ENCODE assay signal across 24 cellular contexts in the genomic region with DNA sequence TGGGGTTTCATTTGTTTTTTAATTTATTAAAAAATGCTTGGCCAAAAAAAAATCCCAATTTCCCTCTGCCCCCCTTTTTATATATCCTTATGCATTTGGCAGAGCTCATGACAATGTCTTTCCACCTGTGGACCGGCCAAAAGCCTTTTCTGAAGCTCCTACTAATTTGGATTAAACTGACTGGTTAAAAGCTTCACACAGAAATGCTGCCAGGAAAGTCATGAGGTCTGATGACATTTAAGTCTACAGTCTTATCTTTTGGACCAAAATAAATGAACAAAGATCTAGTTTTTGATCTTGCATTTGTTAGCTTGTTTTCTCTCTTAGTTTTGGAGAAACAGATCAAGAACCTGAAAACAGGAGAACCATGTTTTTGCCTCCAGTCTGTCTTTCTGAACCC.
DNase-seq lines count a peak whose midpoint lies in the region; ATAC-seq, FAIRE-seq and TF ChIP-seq lines count a peak whose summit lies in the region.
"Had no signal": no experiment of that assay in that cellular context is flagged by ENCODE, and none has a peak within 500 bp of the region (broad histone marks: within the 10 kb centered on the region; RNA-seq: fewer than 3 reads in every experiment).

No MANE protein-coding gene starts in this region.

- FAIRE-seq in K562 (lab: Jason Lieb, UNC) = no peak
- FAIRE-seq: A204.1, GM12891, GM18507, H54, HTR-8/SVneo had no signal

- TF ChIP-seq CTCF in K562 (IDR thresholded peaks at IDR 0.05 in 2 of 3, conservative IDR thresholded peaks at IDR 0.05 in 1 of 3; ENCODE audit: insufficient read depth in 2 of 3, low read depth in 1 of 3, low read length in 3 of 3) (no peak), right lobe of liver (IDR thresholded peaks at IDR 0.05) (no peak)

- H3K9me1 ChIP-seq in K562 (ENCODE audit: control insufficient read depth, insufficient read depth, low read length) = no peaks in the 10 kb centered on the region

- TF ChIP-seq RAD21 in K562 (CRISPR knock-in tag; conservative IDR thresholded peaks at IDR 0.05 in 1 of 2, IDR thresholded peaks at IDR 0.05 in 1 of 2) = no peak

- ATAC-seq in K562 (no peak), right lobe of liver (peak in 3 of 4 donors; percentile 18 to 52 (median 40)), HG03039 (IDR thresholded peaks at IDR 0.05; ENCODE audit: unreplicated experiment) (no peak)
- ATAC-seq: GM23338, HCT116 had no signal

- CTCF ChIA-PET in K562 (lab: Yijun Ruan, JAX; ENCODE audit: low intra/inter-chr PET ratio) = no interaction called here

- H3K27me3 ChIP-seq in K562 (ENCODE audit: control insufficient read depth in 2 of 2, insufficient read depth in 2 of 2, low read length in 2 of 2) (no peaks in the 10 kb centered on the region), right lobe of liver (no peaks in the 10 kb centered on the region)
- H3K27me3 ChIP-seq: BE2C had no signal

- POLR2A ChIA-PET in K562 (lab: Yijun Ruan, JAX) = interaction anchor here (1.5 to 6.2 kb wide), 3 partner anchors 9 to 57 kb away, joined by 4 to 40 read pairs (median 5); no protein-coding TSS in a partner anchor

- no peak for TF ChIP-seq EP300 in K562 (IDR thresholded peaks at IDR 0.05; ENCODE audit: low read length)

- no peak overlapping the region for H3K4me2 ChIP-seq in K562 (ENCODE audit: insufficient read depth, low read length)
- H3K4me2 ChIP-seq: GM23338 had no signal

- no peaks in the 10 kb centered on the region for H3K9me3 ChIP-seq in K562 (replicated peaks; ENCODE audit: control insufficient read depth, insufficient read depth, low read depth, low read length)
- no peaks in the 10 kb centered on the region for H3K9me3 ChIP-seq in right lobe of liver
- H3K9me3 ChIP-seq: BE2C had no signal

- DNase-seq in K562 (ENCODE audit: extremely low read depth in 1 of 4, low spot score in 3 of 4) (no peak), erythroblast (lab: John Stamatoyannopoulos, UW) (peak; percentile 42 to 49), right lobe of liver (peak in 1 of 3 donors; percentile 57), NCI-H345 treated with DMSO at 0.1 percent for 48 hours (lab: John Stamatoyannopoulos, UW; ENCODE audit: unreplicated experiment) (no peak), superior temporal gyrus (ENCODE audit: extremely low spot score) (no peak)
- DNase-seq: ACHN; BE2C; C1 segment of cervical spinal cord; CD4-positive, CD25-positive, alpha-beta regulatory T cell; CD8-positive, alpha-beta memory T cell; COR-L47; DMS 273 treated with DMSO at 0.1 percent for 48 hours; DMS53; DND-41; EL; HFFc6 had no signal

- in situ Hi-C loops in K562 (cut with MboI) = no loop called here

- intact Hi-C loops in K562 (cut with micrococcal nuclease) = loop anchor here (5.0 kb wide), 1 partner anchor 120 kb away; no protein-coding TSS in a partner anchor
- intact Hi-C loops in right lobe of liver (cut with DNase I) = no loop called here

- no peak overlapping the region for H3K4me3 ChIP-seq in K562
- no peak overlapping the region for H3K4me3 ChIP-seq in right lobe of liver
- H3K4me3 ChIP-seq: GM23338 had no signal

- no peak overlapping the region for H3K9ac ChIP-seq in K562 (ENCODE audit: insufficient read depth in 1 of 2, low read depth in 2 of 2, low read length in 2 of 2)

- H3K79me2 ChIP-seq in K562 (ENCODE audit: control insufficient read depth, insufficient read depth, low read length) = no peaks in the 10 kb centered on the region

- 73% methylated on average over 1 of the region's 1 CpG for WGBS in K562 (ENCODE audit: insufficient coverage, low coverage, missing lambda C conversion rate)
- 32% methylated on average over 1 of the region's 1 CpG for WGBS in right lobe of liver (ENCODE audit: insufficient coverage, low coverage, low lambda C conversion rate, missing lambda C conversion rate)

- H3K4me1 ChIP-seq in K562 (replicated peaks in 1 of 2; ENCODE audit: control insufficient read depth in 2 of 2, insufficient read depth in 2 of 2, low read length in 2 of 2) (peaks cover 9 to 61% of the 10 kb centered on the region in 2 experiments), right lobe of liver (peaks cover 0 to 40% (median 12%) of the 10 kb centered on the region in 4 donors)

- TF ChIP-seq POLR2A in K562 (conservative IDR thresholded peaks at IDR 0.05) = no peak
- no peak for TF ChIP-seq POLR2A in erythroblast (IDR thresholded peaks at IDR 0.05; ENCODE audit: low read length)
- TF ChIP-seq POLR2A in right lobe of liver (IDR thresholded peaks at IDR 0.05) = no peak

- H3K36me3 ChIP-seq in K562 (ENCODE audit: control insufficient read depth, insufficient read depth, low read length) (peaks cover 32% of the 10 kb centered on the region), right lobe of liver (peaks cover 0 to 7% (median 3%) of the 10 kb centered on the region in 4 donors)

- H3K27ac ChIP-seq in K562 (ENCODE audit: extremely low read depth, low read depth, low read length) (no peak overlapping the region), right lobe of liver (peak overlapping the region; percentile 28 to 86 (median 80))

- no TSS peak for BruUV-seq in K562 (replicated peaks; lab: Mats Ljungman, UMichigan)

- H2AFZ ChIP-seq in K562 (ENCODE audit: low read depth, low read length) = no peak overlapping the region
- H2AFZ ChIP-seq: GM23338 had no signal

- no peaks in the 10 kb centered on the region for H4K20me1 ChIP-seq in K562 (replicated peaks; ENCODE audit: control insufficient read depth, insufficient read depth, low read length)

TF ChIP-seq in K562, 482 proteins besides CTCF, POLR2A, EP300 and RAD21 (continues in another document):
- TF ChIP-seq MEF2A (IDR thresholded peaks at IDR 0.05; ENCODE audit: control insufficient read depth, low read depth, low read length) = no peak
- TF ChIP-seq RBM17 (IDR thresholded peaks at IDR 0.05; ENCODE audit: borderline replicate concordance, low read depth, low read length) = no peak
- TF ChIP-seq, protein P1, sequence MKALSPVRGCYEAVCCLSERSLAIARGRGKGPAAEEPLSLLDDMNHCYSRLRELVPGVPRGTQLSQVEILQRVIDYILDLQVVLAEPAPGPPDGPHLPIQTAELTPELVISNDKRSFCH (CRISPR knock-in tag; IDR thresholded peaks at IDR 0.05) = no peak
- TF ChIP-seq, protein P1 (tag; IDR thresholded peaks at IDR 0.05) = no peak
- no peak for TF ChIP-seq ZNF12 (CRISPR knock-in tag; IDR thresholded peaks at IDR 0.05)
- no peak for TF ChIP-seq ZKSCAN3 (CRISPR knock-in tag; IDR thresholded peaks at IDR 0.05)
- no peak for TF ChIP-seq ZSCAN32 (CRISPR knock-in tag; IDR thresholded peaks at IDR 0.05)
- TF ChIP-seq FOXJ2 (tag; IDR thresholded peaks at IDR 0.05) = peak; percentile 59
- no peak for TF ChIP-seq TSC22D4 (tag; IDR thresholded peaks at IDR 0.05)
- TF ChIP-seq KLF13 (tag; IDR thresholded peaks at IDR 0.05; ENCODE audit: borderline replicate concordance, low read depth) = no peak
- TF ChIP-seq TCF7L2 (IDR thresholded peaks at IDR 0.05; ENCODE audit: low read depth, low read length) = no peak
- no peak for TF ChIP-seq ZNF217 (CRISPR knock-in tag; IDR thresholded peaks at IDR 0.05)
- TF ChIP-seq PTTG1 (tag; IDR thresholded peaks at IDR 0.05; ENCODE audit: low read depth) = no peak
- no peak for TF ChIP-seq KLF6 (CRISPR knock-in tag; IDR thresholded peaks at IDR 0.05; ENCODE audit: borderline replicate concordance)
- no peak for TF ChIP-seq GABPB1 (CRISPR knock-in tag; IDR thresholded peaks at IDR 0.05)
- no peak for TF ChIP-seq CEBPB (tag; IDR thresholded peaks at IDR 0.05)
- TF ChIP-seq UBTF (IDR thresholded peaks at IDR 0.05; ENCODE audit: borderline replicate concordance in 1 of 2, low read depth in 2 of 2, low read length in 2 of 2) = no peak
- no peak for TF ChIP-seq RB1 (IDR thresholded peaks at IDR 0.05; ENCODE audit: low read depth)
- TF ChIP-seq, protein P2, sequence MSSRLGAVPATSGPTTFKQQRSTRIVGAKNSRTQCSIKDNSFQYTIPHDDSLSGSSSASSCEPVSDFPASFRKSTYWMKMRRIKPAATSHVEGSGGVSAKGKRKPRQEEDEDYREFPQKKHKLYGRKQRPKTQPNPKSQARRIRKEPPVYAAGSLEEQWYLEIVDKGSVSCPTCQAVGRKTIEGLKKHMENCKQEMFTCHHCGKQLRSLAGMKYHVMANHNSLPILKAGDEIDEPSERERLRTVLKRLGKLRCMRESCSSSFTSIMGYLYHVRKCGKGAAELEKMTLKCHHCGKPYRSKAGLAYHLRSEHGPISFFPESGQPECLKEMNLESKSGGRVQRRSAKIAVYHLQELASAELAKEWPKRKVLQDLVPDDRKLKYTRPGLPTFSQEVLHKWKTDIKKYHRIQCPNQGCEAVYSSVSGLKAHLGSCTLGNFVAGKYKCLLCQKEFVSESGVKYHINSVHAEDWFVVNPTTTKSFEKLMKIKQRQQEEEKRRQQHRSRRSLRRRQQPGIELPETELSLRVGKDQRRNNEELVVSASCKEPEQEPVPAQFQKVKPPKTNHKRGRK (tag; IDR thresholded peaks at IDR 0.05) = 0 out of 2 replicates have a peak, but pooled peaks have one; percentile 1
- no peak for TF ChIP-seq ELF2 (CRISPR knock-in tag; IDR thresholded peaks at IDR 0.05)
- TF ChIP-seq ZC3H8 (IDR thresholded peaks at IDR 0.05) = no peak

Comparison
In these comparisons a context has a peak if more than half of its experiments do, and no peak if none do; other contexts are left out.
1. ATAC-seq: peak in right lobe of liver (3 of 4); none in K562 (single experiment) and HG03039 (single experiment).
2. DNase-seq: peak in erythroblast (2 of 2); none in K562 (0 of 4), NCI-H345 treated with DMSO at 0.1 percent for 48 hours (single experiment) and superior temporal gyrus (single experiment).